ENCODE assay signal across 1 cellular context in genomic region chr6:156717542-156717941, GRCh38.
TF ChIP-seq lines count a peak whose summit lies in the region.

No MANE protein-coding gene starts in this region.

TF ChIP-seq in K562, 482 proteins besides CTCF, POLR2A, EP300 and RAD21 (continued from another document):
- TF ChIP-seq DLX4 (CRISPR knock-in tag; IDR thresholded peaks at IDR 0.05) (no peak), RCOR1 (IDR thresholded peaks at IDR 0.05; ENCODE audit: borderline replicate concordance in 1 of 2, low read depth in 2 of 2, low read length in 2 of 2) (no peak), ZHX1 (conservative IDR thresholded peaks at IDR 0.05; ENCODE audit: low read length) (no peak), CBFA2T3 (IDR thresholded peaks at IDR 0.05) (no peak), CREB1 (IDR thresholded peaks at IDR 0.05) (no peak), CREB1 (CRISPR knock-in tag; IDR thresholded peaks at IDR 0.05) (no peak), PREB (CRISPR knock-in tag; IDR thresholded peaks at IDR 0.05) (no peak), ZNF518B (CRISPR knock-in tag; IDR thresholded peaks at IDR 0.05) (no peak), TRIM28 (IDR thresholded peaks at IDR 0.05) (no peak), NFE2 (IDR thresholded peaks at IDR 0.05; ENCODE audit: low read depth) (peak; percentile 65), HINFP (tag; conservative IDR thresholded peaks at IDR 0.05; ENCODE audit: low read depth) (no peak), MAFG (tag; conservative IDR thresholded peaks at IDR 0.05) (peak; percentile 61; the same call in 1 of the 2 replicates)
TF ChIP-seq in K562: peak in this region for 16.
